ENCODE assay signal across 24 cellular contexts in genomic region chr1:96308314-96308713, GRCh38.
"Had no signal": no experiment of that assay in that cellular context is flagged by ENCODE, and none has a peak within 500 bp of the region (broad histone marks: within the 10 kb centered on the region; RNA-seq: fewer than 3 reads in every experiment).

No MANE protein-coding gene starts in this region.

- DNase-seq: activated CD4-positive, alpha-beta T cell treated with anti-CD3 and anti-CD28 coated beads for 4 hours; activated CD4-positive, alpha-beta T cell treated with anti-CD3 and anti-CD28 coated beads, Interleukin-2, amount 50 U/mL, for 48 hours; activated CD4-positive, CD25-positive, alpha-beta regulatory T cell; activated CD8-positive, alpha-beta memory T cell treated with anti-CD3 and anti-CD28 coated beads, Interleukin-2, amount 50 U/mL, for 48 hours; activated effector memory CD4-positive, alpha-beta T cell treated with Interleukin-2 at 50 U/mL for 16 hours; activated naive CD4-positive, alpha-beta T cell treated with anti-CD3 and anti-CD28 coated beads, Interleukin-2, amount 10 ng/mL, durations not matched to agents 7 days and 5 days; activated naive CD8-positive, alpha-beta T cell treated with anti-CD3 and anti-CD28 coated beads, Interleukin-2, amount 50 U/mL, for 24 hours; activated T-cell treated with anti-CD3 and anti-CD28 coated beads, Interleukin-2, amount 50 U/mL, for 48 hours; cerebellar nuclear complex; head of caudate nucleus; hypothalamus; left cardiac atrium; pancreas; psoas muscle; spleen; stimulated activated CD4-positive, alpha-beta T cell treated with anti-CD3 and anti-CD28 coated beads, Interleukin-4, amount 100 ng/mL, for 1 hour; stimulated activated naive CD8-positive, alpha-beta T cell treated with anti-CD3 and anti-CD28 coated beads, Interleukin-15, Interleukin-2, amounts not matched to agents 100 U/mL and 50 U/mL, for 24 hours; T-helper 9 cell; upper lobe of left lung had no signal

- H3K27ac ChIP-seq: coronary artery, esophagus muscularis mucosa, neutrophil, pancreas, psoas muscle, right atrium auricular region, spleen, upper lobe of left lung had no signal

- H3K9me3 Mint-ChIP-seq: activated naive CD4-positive, alpha-beta T cell treated with anti-CD3 and anti-CD28 coated beads, Interleukin-2, amount 10 ng/mL, durations not matched to agents 7 days and 5 days had no signal

- H3K4me3 Mint-ChIP-seq: activated naive CD4-positive, alpha-beta T cell treated with anti-CD3 and anti-CD28 coated beads, Interleukin-2, amount 10 ng/mL, durations not matched to agents 7 days and 5 days; activated naive CD8-positive, alpha-beta T cell treated with anti-CD3 and anti-CD28 coated beads, Interleukin-2, amount 50 U/mL, for 24 hours; nephron had no signal

- H3K4me1 Mint-ChIP-seq: activated naive CD4-positive, alpha-beta T cell treated with anti-CD3 and anti-CD28 coated beads, Interleukin-2, amount 10 ng/mL, durations not matched to agents 7 days and 5 days; activated naive CD8-positive, alpha-beta T cell treated with anti-CD3 and anti-CD28 coated beads, Interleukin-2, amount 50 U/mL, for 24 hours; nephron had no signal

- H3K4me1 ChIP-seq: esophagus muscularis mucosa, pancreas, psoas muscle, right atrium auricular region, spleen, upper lobe of left lung had no signal

- H3K27me3 ChIP-seq: esophagus muscularis mucosa, neutrophil, pancreas, right atrium auricular region, spleen, upper lobe of left lung had no signal

- H3K4me3 ChIP-seq: coronary artery, esophagus muscularis mucosa, pancreas, psoas muscle, right atrium auricular region, spleen, upper lobe of left lung had no signal

- H3K27me3 Mint-ChIP-seq: activated naive CD4-positive, alpha-beta T cell treated with anti-CD3 and anti-CD28 coated beads, Interleukin-2, amount 10 ng/mL, durations not matched to agents 7 days and 5 days; activated naive CD8-positive, alpha-beta T cell treated with anti-CD3 and anti-CD28 coated beads, Interleukin-2, amount 50 U/mL, for 24 hours had no signal

- H3K36me3 ChIP-seq: esophagus muscularis mucosa, neutrophil, pancreas, right atrium auricular region, spleen, upper lobe of left lung had no signal

- H3K9me3 ChIP-seq: esophagus muscularis mucosa, neutrophil, pancreas, psoas muscle, right atrium auricular region, spleen, upper lobe of left lung had no signal

- ATAC-seq: activated naive CD8-positive, alpha-beta T cell treated with anti-CD3 and anti-CD28 coated beads, Interleukin-2, amount 50 U/mL, for 24 hours; left cardiac atrium; pancreas; psoas muscle; stimulated activated naive CD8-positive, alpha-beta T cell treated with anti-CD3 and anti-CD28 coated beads, Interleukin-15, Interleukin-2, amounts not matched to agents 100 U/mL and 50 U/mL, for 24 hours had no signal

- H3K36me3 Mint-ChIP-seq: activated naive CD4-positive, alpha-beta T cell treated with anti-CD3 and anti-CD28 coated beads, Interleukin-2, amount 10 ng/mL, durations not matched to agents 7 days and 5 days had no signal

- H3K27ac Mint-ChIP-seq: activated naive CD4-positive, alpha-beta T cell treated with anti-CD3 and anti-CD28 coated beads, Interleukin-2, amount 10 ng/mL, durations not matched to agents 7 days and 5 days; activated naive CD8-positive, alpha-beta T cell treated with anti-CD3 and anti-CD28 coated beads, Interleukin-2, amount 50 U/mL, for 24 hours; nephron had no signal
